12 cellular contexts compared by ENCODE assay signal in the genomic region with DNA sequence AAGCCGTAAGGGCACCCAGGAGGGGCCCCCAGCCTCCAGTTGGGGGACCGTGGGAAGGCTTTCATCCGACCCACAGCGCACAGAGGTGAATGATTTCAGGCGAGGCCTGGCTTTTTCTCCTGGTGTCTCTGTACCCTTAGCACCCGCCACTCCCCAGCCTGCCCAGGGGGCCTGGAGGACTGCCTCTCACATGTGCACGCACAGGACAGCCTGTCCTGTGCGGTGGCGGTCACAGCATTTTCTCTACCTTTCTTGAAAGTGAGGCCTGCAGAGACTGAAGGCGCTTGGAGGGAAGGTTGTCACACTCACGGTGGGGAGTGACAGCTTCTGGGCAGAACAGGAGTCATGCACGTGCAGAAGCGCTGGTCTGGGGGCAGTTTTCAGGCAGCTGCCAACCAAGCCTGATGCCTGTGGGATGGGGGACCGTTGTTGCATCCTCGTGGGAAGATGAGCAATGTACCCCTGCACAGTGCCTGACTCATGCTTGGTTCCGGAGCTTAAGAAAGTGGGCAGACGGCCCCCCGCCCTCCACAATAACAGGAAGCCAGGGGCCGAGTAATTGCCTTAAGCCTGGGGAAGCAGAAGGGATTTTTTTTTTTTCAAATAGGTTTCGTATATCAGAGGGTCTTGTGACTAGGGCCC.
DNase-seq lines count a peak whose midpoint lies in the region; ATAC-seq and TF ChIP-seq lines count a peak whose summit lies in the region.
"Had no signal": no experiment of that assay in that cellular context is flagged by ENCODE, and none has a peak within 500 bp of the region (broad histone marks: within the 10 kb centered on the region; RNA-seq: fewer than 3 reads in every experiment).

No MANE protein-coding gene starts in this region.

- in situ Hi-C loops in astrocyte of the spinal cord (cut with HindIII; ENCODE audit: low sequenced_read_pairs), result no loop called here

- H3K27me3 Mint-ChIP-seq in naive B cell, result peaks cover 0 to 6% (median 5%) of the 10 kb centered on the region in 3 donors

- peak; percentile 95 for DNase-seq in Daoy (ENCODE audit: low read depth)
- DNase-seq in NAMALWA (ENCODE audit: low spot score), result peak; percentile 49
- peak; percentile 88 for DNase-seq in astrocyte of the spinal cord (ENCODE audit: low read depth, low spot score)
- DNase-seq in naive B cell, result no peak
- no peak for DNase-seq in HuH-7.5 (ENCODE audit: low spot score)
- no peak for DNase-seq in NCI-H1105 treated with DMSO at 0.1 percent for 48 hours (lab: John Stamatoyannopoulos, UW)
- DNase-seq: NCI-H1105, upper lobe of left lung had no signal

- ATAC-seq in naive B cell (ENCODE audit: low read depth in 2 of 2) (peak; percentile 30 to 46), GM18858 (IDR thresholded peaks at IDR 0.05; ENCODE audit: unreplicated experiment) (no peak), HG03460 (IDR thresholded peaks at IDR 0.05; ENCODE audit: unreplicated experiment) (no peak)

- peaks cover 17 to 50% (median 42%) of the 10 kb centered on the region in 3 donors for H3K4me1 Mint-ChIP-seq in naive B cell

- H3K4me3 Mint-ChIP-seq in naive B cell, result peak overlapping the region in 3 of 8 donors; percentile 46 to 78 (median 63)
- H3K4me3 Mint-ChIP-seq: nephron had no signal

- H3K4me3 ChIP-seq in astrocyte of the spinal cord (ENCODE audit: low read depth, low read length), result no peak overlapping the region
- H3K4me3 ChIP-seq: hepatocyte, upper lobe of left lung had no signal

- peak overlapping the region in 2 of 6 donors; percentile 43 to 87 for H3K27ac Mint-ChIP-seq in naive B cell

- H3K36me3 Mint-ChIP-seq in naive B cell, result peaks cover 0 to 12% of the 10 kb centered on the region in 2 donors

- no peak for TF ChIP-seq CTCF in astrocyte of the spinal cord (IDR thresholded peaks at IDR 0.05; ENCODE audit: low read depth, low read length)

- H3K9me3 Mint-ChIP-seq in naive B cell, result peaks cover 0 to 8% (median 3%) of the 10 kb centered on the region in 7 donors

Comparison
In these comparisons a context has a peak if more than half of its experiments do, and no peak if none do; other contexts are left out.
1. DNase-seq: peak in Daoy (single experiment), NAMALWA (single experiment) and astrocyte of the spinal cord (single experiment); none in naive B cell (single experiment), HuH-7.5 (single experiment) and NCI-H1105 treated with DMSO at 0.1 percent for 48 hours (single experiment).
2. ATAC-seq: peak in naive B cell (2 of 2); none in GM18858 (single experiment) and HG03460 (single experiment).